Comparison of ENCODE assay signal across 1 cellular context in the genomic region with DNA sequence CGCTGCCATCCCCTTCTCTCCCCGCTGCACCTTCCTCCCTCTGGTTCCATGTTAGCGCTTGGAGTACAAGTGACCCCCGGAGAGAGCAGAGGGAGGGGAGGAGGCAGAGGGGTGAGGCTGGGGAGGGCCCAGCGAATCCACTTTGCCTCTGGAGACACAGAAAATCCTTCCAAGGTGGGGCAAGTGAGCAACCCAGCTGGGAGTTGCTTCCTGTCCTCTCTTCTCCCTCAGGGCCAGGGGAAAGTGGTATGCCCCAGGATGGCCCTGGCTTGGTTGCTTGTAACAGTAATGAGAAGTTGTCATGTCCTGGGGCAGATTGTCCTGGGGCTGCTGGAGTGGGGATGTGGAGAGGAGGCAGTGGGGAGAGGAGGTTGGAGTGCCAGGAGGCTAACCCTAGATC.
TF ChIP-seq lines count a peak whose summit lies in the region.

No MANE protein-coding gene starts in this region.

TF ChIP-seq in K562, 482 proteins besides CTCF, POLR2A, EP300 and RAD21:
- peak; percentile 33 for TF ChIP-seq PRDM10 (IDR thresholded peaks at IDR 0.05; ENCODE audit: partially characterized antibody)
- no peak for TF ChIP-seq KLF10 (CRISPR knock-in tag; IDR thresholded peaks at IDR 0.05)
